In the genomic region with DNA sequence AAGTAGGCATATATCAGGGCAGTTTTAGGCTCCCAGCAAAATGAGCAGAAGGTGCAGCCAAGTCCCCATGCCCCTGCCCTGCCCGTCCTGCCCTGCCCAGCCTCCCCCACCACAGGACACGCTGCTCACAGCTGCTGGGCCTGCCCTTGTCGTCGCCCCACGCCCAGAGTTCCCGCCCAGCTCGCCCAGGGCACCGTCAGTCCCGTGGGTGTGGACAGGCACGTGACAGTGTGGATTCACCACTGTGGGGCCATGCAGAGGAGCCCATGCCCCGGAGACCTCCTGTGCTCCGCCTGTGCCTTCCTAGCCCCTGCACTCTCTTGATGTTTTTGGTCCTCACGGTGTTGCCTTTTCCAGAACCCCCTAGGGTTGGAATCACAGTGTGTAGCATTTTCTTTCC, we compare ENCODE assay signal across 1 cellular context.
TF ChIP-seq lines count a peak whose summit lies in the region.

No MANE protein-coding gene starts in this region.

TF ChIP-seq in HepG2, 621 proteins besides CTCF, POLR2A, EP300 and RAD21 (continued from another document):
- TF ChIP-seq, protein P1, sequence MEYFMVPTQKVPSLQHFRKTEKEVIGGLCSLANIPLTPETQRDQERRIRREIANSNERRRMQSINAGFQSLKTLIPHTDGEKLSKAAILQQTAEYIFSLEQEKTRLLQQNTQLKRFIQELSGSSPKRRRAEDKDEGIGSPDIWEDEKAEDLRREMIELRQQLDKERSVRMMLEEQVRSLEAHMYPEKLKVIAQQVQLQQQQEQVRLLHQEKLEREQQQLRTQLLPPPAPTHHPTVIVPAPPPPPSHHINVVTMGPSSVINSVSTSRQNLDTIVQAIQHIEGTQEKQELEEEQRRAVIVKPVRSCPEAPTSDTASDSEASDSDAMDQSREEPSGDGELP (IDR thresholded peaks at IDR 0.05; ENCODE audit: borderline replicate concordance, low read depth) = no peak
- no peak for TF ChIP-seq IKZF1 (IDR thresholded peaks at IDR 0.05)
